ENCODE assay signal across 16 cellular contexts in genomic region chr10:11335881-11336430, GRCh38.
DNase-seq lines count a peak whose midpoint lies in the region; ATAC-seq and TF ChIP-seq lines count a peak whose summit lies in the region.
"Had no signal": no experiment of that assay in that cellular context is flagged by ENCODE, and none has a peak within 500 bp of the region (broad histone marks: within the 10 kb centered on the region; RNA-seq: fewer than 3 reads in every experiment).

No MANE protein-coding gene starts in this region.

- peak overlapping the region; percentile 94 for H3K27ac Mint-ChIP-seq in activated naive CD4-positive, alpha-beta T cell treated with anti-CD3 and anti-CD28 coated beads, Interleukin-2, amount 50 U/mL, for 24 hours
- H3K27ac Mint-ChIP-seq in activated B cell treated with CpG ODN at 0.5 μM for 24 hours, result peak overlapping the region; percentile 90
- H3K27ac Mint-ChIP-seq in stimulated activated memory B cell treated with anti-CD40 and anti-IgM and Interleukin-4, amounts not matched to agents 10 μg/mL and 1 μg/mL and 100 μg/mL, for 72 hours, result peak overlapping the region; percentile 36

- DNase-seq in activated naive CD4-positive, alpha-beta T cell (lab: John Stamatoyannopoulos, UW), result no peak
- no peak for DNase-seq in activated B cell treated with CpG ODN at 0.5 μM for 24 hours
- DNase-seq in medulla oblongata (ENCODE audit: extremely low spot score), result peak; percentile 34
- DNase-seq in NCI-H1930 (lab: John Stamatoyannopoulos, UW), result no peak
- DNase-seq in sciatic nerve (ENCODE audit: low spot score), result no peak
- DNase-seq: ACHN; activated CD4-positive, alpha-beta T cell treated with anti-CD3 and anti-CD28 coated beads, Interleukin-2, amount 50 U/mL, for 1 hour; CD8-positive, alpha-beta memory T cell; effector memory CD4-positive, alpha-beta T cell; NCI-H1694 treated with DMSO at 0.1 percent for 48 hours; NK-92 treated with Interleukin-12 subunit alpha and Interleukin-12 subunit beta, amount 100 ng/mL, for 24 hours; stimulated activated CD4-positive, alpha-beta T cell treated with anti-CD3 and anti-CD28 coated beads, Interleukin-15, amount 100 ng/mL, for 24 hours; stimulated activated naive CD8-positive, alpha-beta T cell treated with anti-CD3 and anti-CD28 coated beads, Interleukin-15, amount 100 ng/mL, for 72 hours had no signal

- H3K4me3 Mint-ChIP-seq in activated naive CD4-positive, alpha-beta T cell treated with anti-CD3 and anti-CD28 coated beads, Interleukin-2, amount 50 U/mL, for 24 hours, result no peak overlapping the region
- no peak overlapping the region for H3K4me3 Mint-ChIP-seq in activated B cell treated with CpG ODN at 0.5 μM for 24 hours
- H3K4me3 Mint-ChIP-seq in stimulated activated memory B cell treated with anti-CD40 and anti-IgM and Interleukin-4, amounts not matched to agents 10 μg/mL and 1 μg/mL and 100 μg/mL, for 72 hours, result no peak overlapping the region

- CTCF ChIA-PET in activated B cell treated with CpG ODN at 0.5 μM for 24 hours (lab: Charles Lee), result no interaction called here

- H3K4me1 Mint-ChIP-seq in activated naive CD4-positive, alpha-beta T cell treated with anti-CD3 and anti-CD28 coated beads, Interleukin-2, amount 50 U/mL, for 24 hours, result peaks cover 51% of the 10 kb centered on the region
- peaks cover 30% of the 10 kb centered on the region for H3K4me1 Mint-ChIP-seq in activated B cell treated with CpG ODN at 0.5 μM for 24 hours
- H3K4me1 Mint-ChIP-seq in stimulated activated memory B cell treated with anti-CD40 and anti-IgM and Interleukin-4, amounts not matched to agents 10 μg/mL and 1 μg/mL and 100 μg/mL, for 72 hours, result peaks cover 27% of the 10 kb centered on the region

- no peak for TF ChIP-seq CTCF in activated B cell treated with CpG ODN at 0.5 μM for 24 hours (IDR thresholded peaks at IDR 0.05)

- H3K27me3 Mint-ChIP-seq in activated naive CD4-positive, alpha-beta T cell treated with anti-CD3 and anti-CD28 coated beads, Interleukin-2, amount 50 U/mL, for 24 hours, result no peaks in the 10 kb centered on the region
- H3K27me3 Mint-ChIP-seq in activated B cell treated with CpG ODN at 0.5 μM for 24 hours, result no peaks in the 10 kb centered on the region
- no peaks in the 10 kb centered on the region for H3K27me3 Mint-ChIP-seq in stimulated activated memory B cell treated with anti-CD40 and anti-IgM and Interleukin-4, amounts not matched to agents 10 μg/mL and 1 μg/mL and 100 μg/mL, for 72 hours
- H3K27me3 Mint-ChIP-seq: stimulated activated naive CD8-positive, alpha-beta T cell treated with anti-CD3 and anti-CD28 coated beads, Interleukin-15, amount 100 ng/mL, for 72 hours had no signal

- intact Hi-C loops in activated B cell treated with CpG ODN at 0.5 μM for 24 hours (cut with micrococcal nuclease) (loop anchor here (2.0 kb wide), 1 partner anchor 17 kb away; no protein-coding TSS in a partner anchor), sciatic nerve (cut with DNase I) (no loop called here)

- peaks cover 7% of the 10 kb centered on the region for H3K36me3 Mint-ChIP-seq in activated naive CD4-positive, alpha-beta T cell treated with anti-CD3 and anti-CD28 coated beads, Interleukin-2, amount 50 U/mL, for 24 hours
- H3K36me3 Mint-ChIP-seq in activated B cell treated with CpG ODN at 0.5 μM for 24 hours (ENCODE audit: low read depth), result peaks cover 38% of the 10 kb centered on the region
- H3K36me3 Mint-ChIP-seq in stimulated activated memory B cell treated with anti-CD40 and anti-IgM and Interleukin-4, amounts not matched to agents 10 μg/mL and 1 μg/mL and 100 μg/mL, for 72 hours, result peaks cover 37% of the 10 kb centered on the region

- H3K9me3 Mint-ChIP-seq in activated naive CD4-positive, alpha-beta T cell treated with anti-CD3 and anti-CD28 coated beads, Interleukin-2, amount 50 U/mL, for 24 hours, result no peaks in the 10 kb centered on the region
- H3K9me3 Mint-ChIP-seq in activated B cell treated with CpG ODN at 0.5 μM for 24 hours, result no peaks in the 10 kb centered on the region
- no peaks in the 10 kb centered on the region for H3K9me3 Mint-ChIP-seq in stimulated activated memory B cell treated with anti-CD40 and anti-IgM and Interleukin-4, amounts not matched to agents 10 μg/mL and 1 μg/mL and 100 μg/mL, for 72 hours
- H3K9me3 Mint-ChIP-seq: CD8-positive, alpha-beta memory T cell; stimulated activated naive CD8-positive, alpha-beta T cell treated with anti-CD3 and anti-CD28 coated beads, Interleukin-15, amount 100 ng/mL, for 72 hours had no signal

- POLR2A ChIA-PET in activated B cell treated with CpG ODN at 0.5 μM for 24 hours (lab: Charles Lee), result no interaction called here

- ATAC-seq in activated B cell treated with CpG ODN at 0.5 μM for 24 hours (ENCODE audit: low read depth) (no peak), GM21423 (IDR thresholded peaks at IDR 0.05; ENCODE audit: unreplicated experiment) (no peak), sciatic nerve (no peak)
- no peak for ATAC-seq in stimulated activated memory B cell treated with anti-CD40 and anti-IgM and Interleukin-4, amounts not matched to agents 10 μg/mL and 1 μg/mL and 100 μg/mL, for 72 hours
- ATAC-seq: stimulated activated naive CD8-positive, alpha-beta T cell treated with anti-CD3 and anti-CD28 coated beads, Interleukin-15, amount 100 ng/mL, for 72 hours had no signal

Comparison
In these comparisons a context has a peak if more than half of its experiments do, and no peak if none do; other contexts are left out.
1. H3K27ac Mint-ChIP-seq: peak in every context shown above with its lines; median percentile 94 in activated naive CD4-positive, alpha-beta T cell treated with anti-CD3 and anti-CD28 coated beads, Interleukin-2, amount 50 U/mL, for 24 hours; 90 in activated B cell treated with CpG ODN at 0.5 μM for 24 hours; 36 in stimulated activated memory B cell treated with anti-CD40 and anti-IgM and Interleukin-4, amounts not matched to agents 10 μg/mL and 1 μg/mL and 100 μg/mL, for 72 hours.